1 cellular context compared by ENCODE assay signal in the genomic region with DNA sequence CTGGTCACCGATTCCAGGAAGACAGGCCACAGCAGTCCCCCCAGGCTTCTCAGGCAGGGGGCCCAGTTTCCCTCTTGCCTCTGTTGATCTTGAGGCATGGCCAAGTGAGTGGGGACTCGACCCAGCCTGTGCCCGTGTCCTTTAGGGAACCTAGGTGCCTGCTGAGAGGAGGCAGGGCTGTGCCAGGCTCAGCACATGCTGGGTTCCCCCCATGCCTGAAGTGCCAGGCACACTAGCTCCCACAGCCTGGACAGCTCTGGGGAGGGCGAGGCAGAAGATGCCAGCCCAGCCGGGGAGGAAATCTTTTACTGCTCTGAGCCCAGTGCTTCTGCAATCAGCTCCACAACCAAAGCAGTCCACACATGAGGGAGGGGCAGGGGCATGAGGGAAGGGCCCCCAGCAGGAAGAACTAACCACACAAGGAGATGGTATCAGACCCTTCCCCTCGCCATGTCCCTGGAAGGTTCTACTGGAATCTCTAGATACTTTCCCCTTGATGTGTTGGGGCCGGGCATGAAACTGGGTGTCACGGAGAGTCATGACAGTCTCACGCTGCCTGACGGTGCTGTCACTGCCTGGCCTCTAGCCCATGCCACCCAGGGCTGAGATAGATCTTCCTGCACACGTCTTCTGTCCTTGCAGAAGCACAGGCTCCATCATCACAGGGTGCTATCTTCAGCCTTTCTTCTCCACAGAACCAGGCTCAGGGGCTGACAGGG.
TF ChIP-seq lines count a peak whose summit lies in the region.

No MANE protein-coding gene starts in this region.

TF ChIP-seq in HCT116, 20 proteins besides CTCF, POLR2A, EP300 and RAD21 (continued from another document):
- TF ChIP-seq ZBTB33 (IDR thresholded peaks at IDR 0.05; ENCODE audit: extremely low read depth, insufficient replicate concordance, low read length) (no peak), ELF1 (IDR thresholded peaks at IDR 0.05; ENCODE audit: borderline replicate concordance, low read depth) (no peak), CEBPB (IDR thresholded peaks at IDR 0.05; ENCODE audit: low read depth) (no peak), YY1 (IDR thresholded peaks at IDR 0.05; ENCODE audit: extremely low read depth, insufficient replicate concordance, low read depth, low read length) (no peak), REST (IDR thresholded peaks at IDR 0.05; ENCODE audit: low read depth) (no peak), FOSL1 (IDR thresholded peaks at IDR 0.05; ENCODE audit: low read depth) (no peak), EZH2 (IDR thresholded peaks at IDR 0.05) (no peak)
- TF ChIP-seq, protein P1, sequence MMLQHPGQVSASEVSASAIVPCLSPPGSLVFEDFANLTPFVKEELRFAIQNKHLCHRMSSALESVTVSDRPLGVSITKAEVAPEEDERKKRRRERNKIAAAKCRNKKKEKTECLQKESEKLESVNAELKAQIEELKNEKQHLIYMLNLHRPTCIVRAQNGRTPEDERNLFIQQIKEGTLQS (IDR thresholded peaks at IDR 0.05) = no peak
